Comparison of ENCODE assay signal across 8 cellular contexts in genomic region chr6:31702421-31702818, GRCh38. TPM values are rescaled to one million over a fixed set of nuclear protein-coding genes. Genes with fewer than 3 reads are reported as not detected.
DNase-seq lines count a peak whose midpoint lies in the region; ATAC-seq, FAIRE-seq and TF ChIP-seq lines count a peak whose summit lies in the region.

No MANE protein-coding gene starts in this region.

- RAD21 ChIA-PET in GM12878 (lab: Charles Lee; ENCODE audit: unreplicated experiment) = interaction anchor here (0.8 to 1.7 kb wide), 7 partner anchors 29 to 161 kb away, joined by 3 to 8 read pairs (median 4); partner anchors contain the start of genes CLIC1 and NEU1

- peak overlapping the region; percentile 57 for H2AFZ ChIP-seq in GM12878 (ENCODE audit: control insufficient read depth, low read depth, low read length)

- TF ChIP-seq POLR2A in GM12878 (IDR thresholded peaks at IDR 0.05; ENCODE audit: low read depth, low read length) = no peak

- H4K20me1 ChIP-seq in GM12878 (ENCODE audit: control insufficient read depth, insufficient read depth) = no peaks in the 10 kb centered on the region

- TF ChIP-seq RAD21 in GM12878 (IDR thresholded peaks at IDR 0.05; ENCODE audit: insufficient read depth, low read depth, low read length) = no peak

- peaks cover 28% of the 10 kb centered on the region for H3K36me3 ChIP-seq in KOPT-K1 (ENCODE audit: insufficient read depth, low read length)
- peaks cover 0 to 2% of the 10 kb centered on the region in 2 experiments; a peak in 2 of 4 replicates for H3K36me3 ChIP-seq in GM12878 (ENCODE audit: control insufficient read depth in 2 of 2, insufficient read depth in 2 of 2, low read length in 1 of 2)

- DNase-seq in CD1c-positive myeloid dendritic cell (ENCODE audit: extremely low spot score) (peak; percentile 68), GM12878 (ENCODE audit: low read depth, low spot score) (no peak), foreskin melanocyte (no peak), T1000 (lab: John Stamatoyannopoulos, UW) (no peak), NOMO-1 treated with DMSO at 0.1 percent for 48 hours (lab: John Stamatoyannopoulos, UW; ENCODE audit: unreplicated experiment) (no peak)

- H3K9me3 Mint-ChIP-seq in stimulated activated naive CD8-positive, alpha-beta T cell treated with anti-CD3 and anti-CD28 coated beads, Interleukin-15, Interleukin-2, amounts not matched to agents 100 ng/mL and 50 ng/mL, for 24 hours = no peaks in the 10 kb centered on the region

- in situ Hi-C loops in GM12878 (cut with MboI) = no loop called here

- H3K4me3 Mint-ChIP-seq in stimulated activated naive CD8-positive, alpha-beta T cell treated with anti-CD3 and anti-CD28 coated beads, Interleukin-15, Interleukin-2, amounts not matched to agents 100 ng/mL and 50 ng/mL, for 24 hours = peak overlapping the region; percentile 100

- peak; percentile 25 for ATAC-seq in GM12878

- no peak for TF ChIP-seq EP300 in GM12878 (IDR thresholded peaks at IDR 0.05; ENCODE audit: borderline replicate concordance in 1 of 2, control insufficient read depth in 1 of 2, low read depth in 2 of 2, low read length in 2 of 2)

- H3K27ac ChIP-seq in KOPT-K1 (ENCODE audit: low read depth, low read length, poor library complexity, severe bottlenecking) (peak overlapping the region; percentile 88), GM12878 (ENCODE audit: control insufficient read depth, insufficient read depth) (peak overlapping the region; percentile 91), layer of hippocampus (ENCODE audit: low read depth, low read length) (peak overlapping the region; percentile 98)

- no peak for TF ChIP-seq CTCF in GM12878 (IDR thresholded peaks at IDR 0.05 in 2 of 3, conservative IDR thresholded peaks at IDR 0.05 in 1 of 3; ENCODE audit: control insufficient read depth in 2 of 3, extremely low read depth in 1 of 3, insufficient read depth in 1 of 3, low read depth in 3 of 3, low read length in 3 of 3)

- H3K27me3 ChIP-seq in GM12878 (replicated peaks in 1 of 2; ENCODE audit: control insufficient read depth in 2 of 2, insufficient read depth in 2 of 2, low read length in 1 of 2) (no peaks in the 10 kb centered on the region), layer of hippocampus (ENCODE audit: control insufficient read depth, insufficient read depth, low read length) (no peaks in the 10 kb centered on the region)

- no peaks in the 10 kb centered on the region for H3K27me3 Mint-ChIP-seq in stimulated activated naive CD8-positive, alpha-beta T cell treated with anti-CD3 and anti-CD28 coated beads, Interleukin-15, Interleukin-2, amounts not matched to agents 100 ng/mL and 50 ng/mL, for 24 hours

- H3K79me2 ChIP-seq in GM12878 (ENCODE audit: control insufficient read depth, insufficient read depth, low read length) = peaks cover 17% of the 10 kb centered on the region

- WGBS in GM12878 (ENCODE audit: insufficient coverage, insufficient replicate concordance, low lambda C conversion rate, missing lambda C conversion rate) = under 1% methylated on average over 8 of the region's 8 CpGs

- CTCF ChIA-PET in GM12878 (lab: Yijun Ruan, JAX) = interaction anchor here (0.6 to 1.5 kb wide), 8 partner anchors 8 to 208 kb away, joined by 3 to 10 read pairs (median 4); partner anchors contain the start of gene MSH5

- peak overlapping the region; percentile 96 for H3K4me3 ChIP-seq in GM12878

- FAIRE-seq in GM12878 (lab: Jason Lieb, UNC) = no peak

- peaks cover 17% of the 10 kb centered on the region for H3K36me3 Mint-ChIP-seq in stimulated activated naive CD8-positive, alpha-beta T cell treated with anti-CD3 and anti-CD28 coated beads, Interleukin-15, Interleukin-2, amounts not matched to agents 100 ng/mL and 50 ng/mL, for 24 hours (ENCODE audit: low read depth)

- SMC1A ChIA-PET in GM12878 (lab: Charles Lee; ENCODE audit: uncharacterized antibody, unreplicated experiment) = interaction anchor here (0.7 to 3.1 kb wide), 5 partner anchors 32 to 427 kb away, joined by 3 to 18 read pairs (median 4); partner anchors contain the start of genes CLIC1, DDX39B and LY6G5B

- H3K9ac ChIP-seq in GM12878 (ENCODE audit: control insufficient read depth, insufficient read depth, low read length) = peak overlapping the region; percentile 69

- H3K9me3 ChIP-seq in KOPT-K1 (ENCODE audit: insufficient read depth, low read length, poor library complexity, severe bottlenecking) = no peaks in the 10 kb centered on the region
- H3K9me3 ChIP-seq in GM12878 (replicated peaks; ENCODE audit: control insufficient read depth, insufficient read depth, low read length) = no peaks in the 10 kb centered on the region

- POLR2A ChIA-PET in GM12878 (lab: Charles Lee) = interaction anchor here (0.9 to 3.2 kb wide), 11 partner anchors 35 to 196 kb away, joined by 3 to 23 read pairs (median 5); partner anchors contain the start of genes CLIC1, DDX39B, EHMT2 and GPANK1

- TSS peak; percentile 63 for BruUV-seq in GM12878 (replicated peaks; lab: Mats Ljungman, UMichigan)

- peak overlapping the region; percentile 98 for H3K27ac Mint-ChIP-seq in stimulated activated naive CD8-positive, alpha-beta T cell treated with anti-CD3 and anti-CD28 coated beads, Interleukin-15, Interleukin-2, amounts not matched to agents 100 ng/mL and 50 ng/mL, for 24 hours

- H3K4me2 ChIP-seq in GM12878 (ENCODE audit: control insufficient read depth, insufficient read depth) = peak overlapping the region; percentile 81

- intact Hi-C loops in GM12878 (cut with micrococcal nuclease; ENCODE audit: unreplicated experiment) = loop anchor here (2.0 kb wide), 1 partner anchor 36 kb away; no protein-coding TSS in a partner anchor

- peaks cover 9% of the 10 kb centered on the region; the same call in 1 of the 2 replicates for H3K4me1 ChIP-seq in GM12878 (ENCODE audit: control insufficient read depth, insufficient read depth, low read length)

- H3K4me1 Mint-ChIP-seq in stimulated activated naive CD8-positive, alpha-beta T cell treated with anti-CD3 and anti-CD28 coated beads, Interleukin-15, Interleukin-2, amounts not matched to agents 100 ng/mL and 50 ng/mL, for 24 hours (ENCODE audit: low read depth) = peaks cover 29% of the 10 kb centered on the region

RNA-seq across cellular contexts. Expression of gene ABHD16A, which starts 0.7 kb away (rescaled TPM):
- 26.8 and 30.9 TPM in 2 replicates for total RNA-seq in GM12878 (2013; cell fraction: nucleolus; rRNA removed)
- total RNA-seq in GM12878 (2014; rRNA removed) (35.9 and 38.1 TPM in 2 replicates), GM12878 (2014; rRNA removed; fragmentation: Illumina TruSeq; extraction: Trizol) (20.7 and 21.8 TPM in 2 replicates), GM12878 (2021) (33.7 and 35.6 TPM in 2 replicates)
- 10.1 TPM for polyA plus RNA-seq in GM12878 (2011; ENCODE audit: low read depth)
- polyA plus RNA-seq in GM12878 (2011; rRNA removed) (26.1 and 32.1 TPM in 2 replicates), GM12878 (2014; fragmentation: Illumina TruSeq; extraction: Trizol) (16.3 and 20.4 TPM in 2 replicates), GM12878 (2014; fragmentation: Nextera tagmentation; extraction: Ambion mirVana) (10 to 100 TPM in 1 of 2 experiments, 1 to 10 TPM in 1; 7.5 to 14.5 TPM), GM12878 (2014; rRNA removed) (35.6 and 39.5 TPM in 2 replicates), GM12878 (2016; fragmentation: Nextera tagmentation; extraction: Ambion mirVana) (10 to 100 TPM; 41.5 to 43.0 TPM)
- 37.6 and 44.3 TPM in 2 replicates for polyA plus RNA-seq in GM12878 (2011; cell fraction: cytosol; rRNA removed)
- polyA plus RNA-seq in GM12878 (2011; cell fraction: nucleus; rRNA removed) = 142 and 150 TPM in 2 replicates
- 22.0 and 24.2 TPM in 2 replicates for polyA plus RNA-seq in GM12878 (2012)
- 40.4 and 51.1 TPM in 2 replicates for polyA minus RNA-seq in GM12878 (2011; rRNA and poly(A)+ RNA removed)
- polyA minus RNA-seq in GM12878 (2011; cell fraction: cytosol; rRNA and poly(A)+ RNA removed) = 11.7 and 16.0 TPM in 2 replicates
- polyA minus RNA-seq in GM12878 (2011; cell fraction: nucleus; rRNA and poly(A)+ RNA removed) = 30.1 and 41.5 TPM in 2 replicates

RNA-seq across cellular contexts. Expression of gene LY6G6F, which starts 4.2 kb away (rescaled TPM):
- not detected in 2 replicates for total RNA-seq in GM12878 (2013; cell fraction: nucleolus; rRNA removed)
- total RNA-seq in GM12878 (2014; rRNA removed) = not detected in 2 replicates
- not detected in 2 replicates for total RNA-seq in GM12878 (2014; rRNA removed; fragmentation: Illumina TruSeq; extraction: Trizol)
- not detected in 2 replicates for total RNA-seq in GM12878 (2021)
- polyA plus RNA-seq in GM12878 (2011; ENCODE audit: low read depth) = not detected
- not detected in 2 replicates for polyA plus RNA-seq in GM12878 (2011; rRNA removed)
- not detected in 2 replicates for polyA plus RNA-seq in GM12878 (2011; cell fraction: cytosol; rRNA removed)
- polyA plus RNA-seq in GM12878 (2011; cell fraction: nucleus; rRNA removed) = not detected in 2 replicates
- polyA plus RNA-seq in GM12878 (2012) = not detected in 2 replicates
- polyA plus RNA-seq in GM12878 (2014; fragmentation: Illumina TruSeq; extraction: Trizol) = not detected in 2 replicates
- not detected for polyA plus RNA-seq in GM12878 (2014; fragmentation: Nextera tagmentation; extraction: Ambion mirVana)
- polyA plus RNA-seq in GM12878 (2014; rRNA removed) = not detected in 2 replicates
- polyA plus RNA-seq in GM12878 (2016; fragmentation: Nextera tagmentation; extraction: Ambion mirVana) = not detected
- not detected in 2 replicates for polyA minus RNA-seq in GM12878 (2011; rRNA and poly(A)+ RNA removed)
- not detected in 2 replicates for polyA minus RNA-seq in GM12878 (2011; cell fraction: cytosol; rRNA and poly(A)+ RNA removed)
- polyA minus RNA-seq in GM12878 (2011; cell fraction: nucleus; rRNA and poly(A)+ RNA removed) = not detected in 2 replicates

RNA-seq across cellular contexts. Expression of gene LY6G6D, which starts 12.7 kb away (rescaled TPM):
- total RNA-seq in GM12878 (2013; cell fraction: nucleolus; rRNA removed) = not detected in 2 replicates
- total RNA-seq in GM12878 (2014; rRNA removed) (not detected in 2 replicates), GM12878 (2014; rRNA removed; fragmentation: Illumina TruSeq; extraction: Trizol) (not detected in 2 replicates), GM12878 (2021) (not detected in 2 replicates)
- not detected for polyA plus RNA-seq in GM12878 (2011; ENCODE audit: low read depth)
- polyA plus RNA-seq in GM12878 (2011; rRNA removed) (not detected in 2 replicates), GM12878 (2014; fragmentation: Illumina TruSeq; extraction: Trizol) (not detected in 2 replicates), GM12878 (2014; fragmentation: Nextera tagmentation; extraction: Ambion mirVana) (not detected), GM12878 (2014; rRNA removed) (not detected in 2 replicates), GM12878 (2016; fragmentation: Nextera tagmentation; extraction: Ambion mirVana) (not detected)
- not detected in 2 replicates for polyA plus RNA-seq in GM12878 (2011; cell fraction: cytosol; rRNA removed)
- polyA plus RNA-seq in GM12878 (2011; cell fraction: nucleus; rRNA removed) = not detected in 2 replicates
- not detected in 2 replicates for polyA plus RNA-seq in GM12878 (2012)
- not detected in 2 replicates for polyA minus RNA-seq in GM12878 (2011; rRNA and poly(A)+ RNA removed)
- not detected in 2 replicates for polyA minus RNA-seq in GM12878 (2011; cell fraction: cytosol; rRNA and poly(A)+ RNA removed)
- polyA minus RNA-seq in GM12878 (2011; cell fraction: nucleus; rRNA and poly(A)+ RNA removed) = not detected in 2 replicates

RNA-seq across cellular contexts. Expression of gene LY6G6C, which starts 19.1 kb away (rescaled TPM):
- not detected in 2 replicates for total RNA-seq in GM12878 (2013; cell fraction: nucleolus; rRNA removed)
- total RNA-seq in GM12878 (2014; rRNA removed) (not detected in 2 replicates), GM12878 (2014; rRNA removed; fragmentation: Illumina TruSeq; extraction: Trizol) (not detected in 2 replicates), GM12878 (2021) (not detected in 2 replicates)
- not detected for polyA plus RNA-seq in GM12878 (2011; ENCODE audit: low read depth)
- polyA plus RNA-seq in GM12878 (2011; rRNA removed) (not detected in 2 replicates), GM12878 (2014; fragmentation: Illumina TruSeq; extraction: Trizol) (not detected in 2 replicates), GM12878 (2014; fragmentation: Nextera tagmentation; extraction: Ambion mirVana) (not detected), GM12878 (2014; rRNA removed) (not detected in 2 replicates), GM12878 (2016; fragmentation: Nextera tagmentation; extraction: Ambion mirVana) (not detected)
- polyA plus RNA-seq in GM12878 (2011; cell fraction: cytosol; rRNA removed) = 0.10 TPM in 1 of 2 replicates, not detected in the other
- 0.16 and 0.45 TPM in 2 replicates for polyA plus RNA-seq in GM12878 (2011; cell fraction: nucleus; rRNA removed)
- polyA plus RNA-seq in GM12878 (2012) = not detected in 2 replicates
- polyA minus RNA-seq in GM12878 (2011; rRNA and poly(A)+ RNA removed) = 0.21 TPM in 1 of 2 replicates, not detected in the other
- polyA minus RNA-seq in GM12878 (2011; cell fraction: cytosol; rRNA and poly(A)+ RNA removed) = not detected in 2 replicates
- not detected in 2 replicates for polyA minus RNA-seq in GM12878 (2011; cell fraction: nucleus; rRNA and poly(A)+ RNA removed)

RNA-seq across cellular contexts. Expression of gene MPIG6B, which starts 20.8 kb away (rescaled TPM):
- total RNA-seq in GM12878 (2013; cell fraction: nucleolus; rRNA removed) = not detected in 2 replicates
- total RNA-seq in GM12878 (2014; rRNA removed) (not detected in 2 replicates), GM12878 (2014; rRNA removed; fragmentation: Illumina TruSeq; extraction: Trizol) (not detected in 2 replicates), GM12878 (2021) (not detected in 2 replicates)
- polyA plus RNA-seq in GM12878 (2011; ENCODE audit: low read depth) = not detected
- polyA plus RNA-seq in GM12878 (2011; rRNA removed) (not detected in 2 replicates), GM12878 (2014; fragmentation: Illumina TruSeq; extraction: Trizol) (not detected in 2 replicates), GM12878 (2014; fragmentation: Nextera tagmentation; extraction: Ambion mirVana) (not detected), GM12878 (2014; rRNA removed) (not detected in 2 replicates), GM12878 (2016; fragmentation: Nextera tagmentation; extraction: Ambion mirVana) (not detected)
- not detected in 2 replicates for polyA plus RNA-seq in GM12878 (2011; cell fraction: cytosol; rRNA removed)
- polyA plus RNA-seq in GM12878 (2011; cell fraction: nucleus; rRNA removed) = not detected in 2 replicates
- polyA plus RNA-seq in GM12878 (2012) = 0.09 TPM in 1 of 2 replicates, not detected in the other
- polyA minus RNA-seq in GM12878 (2011; rRNA and poly(A)+ RNA removed) = not detected in 2 replicates
- not detected in 2 replicates for polyA minus RNA-seq in GM12878 (2011; cell fraction: cytosol; rRNA and poly(A)+ RNA removed)
- not detected in 2 replicates for polyA minus RNA-seq in GM12878 (2011; cell fraction: nucleus; rRNA and poly(A)+ RNA removed)
